24 cellular contexts compared by ENCODE assay signal in the genomic region with DNA sequence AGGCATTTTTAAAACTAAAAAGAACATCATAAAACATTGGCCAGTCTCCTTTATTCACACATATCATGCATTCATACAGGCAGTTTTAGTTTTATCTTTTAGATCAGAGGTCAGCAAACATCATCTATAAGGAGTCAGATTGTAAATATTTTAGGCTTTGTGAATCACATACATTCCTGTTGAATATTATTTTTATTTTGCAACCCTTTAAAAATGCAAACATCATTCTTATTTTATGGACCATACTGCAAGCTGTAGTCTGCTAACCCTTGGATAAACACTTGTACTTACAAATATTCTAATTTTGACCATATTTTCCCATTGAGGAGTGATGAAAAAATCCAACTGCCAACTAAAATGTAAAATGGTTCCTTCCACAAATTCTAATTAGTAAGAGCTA.
"Had no signal": no experiment of that assay in that cellular context is flagged by ENCODE, and none has a peak within 500 bp of the region (broad histone marks: within the 10 kb centered on the region; RNA-seq: fewer than 3 reads in every experiment).

No MANE protein-coding gene starts in this region.

- H3K4me3 ChIP-seq: coronary artery, esophagus muscularis mucosa had no signal

- H3K4me1 ChIP-seq: esophagus muscularis mucosa had no signal

- H3K9me3 ChIP-seq: esophagus muscularis mucosa had no signal

- DNase-seq: activated CD4-positive, alpha-beta T cell treated with anti-CD3 and anti-CD28 coated beads for 1 hour; activated CD4-positive, alpha-beta T cell treated with anti-CD3 and anti-CD28 coated beads for 4 hours; activated CD4-positive, alpha-beta T cell treated with anti-CD3 and anti-CD28 coated beads, Interleukin-2, amount 10 ng/mL, durations not matched to agents 7 days and 5 days; activated CD4-positive, alpha-beta T cell treated with anti-CD3 and anti-CD28 coated beads, Interleukin-2, amount 50 U/mL, for 48 hours; activated CD8-positive, alpha-beta memory T cell treated with anti-CD3 and anti-CD28 coated beads for 24 hours; activated CD8-positive, alpha-beta T cell treated with anti-CD3 and anti-CD28 coated beads for 36 hours; activated effector memory CD4-positive, alpha-beta T cell treated with Interleukin-2 at 50 U/mL for 16 hours; activated gamma-delta T cell treated with Interleukin-2 at 50 U/mL for 16 hours; activated naive CD4-positive, alpha-beta T cell treated with anti-CD3 and anti-CD28 coated beads, Interleukin-2, amount 50 U/mL, for 16 hours; activated naive CD4-positive, alpha-beta T cell treated with Interleukin-2 at 50 U/mL for 16 hours; activated T-cell treated with anti-CD3 and anti-CD28 coated beads, Interleukin-2, amount 50 U/mL, for 4 hours; amniotic stem cell; anterior cingulate cortex; brain microvascular endothelial cell; effector CD4-positive, alpha-beta T cell; effector memory CD8-positive, alpha-beta T cell; erythroblast; head of caudate nucleus; hippocampal formation; T-helper 17 cell; T1000 had no signal

- ATAC-seq: activated CD8-positive, alpha-beta T cell treated with anti-CD3 and anti-CD28 coated beads for 36 hours; activated T-cell treated with anti-CD3 and anti-CD28 coated beads, Interleukin-2, amount 50 U/mL, for 4 hours; effector memory CD8-positive, alpha-beta T cell; T-helper 17 cell; WTC11 had no signal

- H3K27me3 ChIP-seq: brain microvascular endothelial cell, esophagus muscularis mucosa had no signal

- H3K27ac ChIP-seq: brain microvascular endothelial cell, coronary artery, esophagus muscularis mucosa had no signal
